In the genomic region with DNA sequence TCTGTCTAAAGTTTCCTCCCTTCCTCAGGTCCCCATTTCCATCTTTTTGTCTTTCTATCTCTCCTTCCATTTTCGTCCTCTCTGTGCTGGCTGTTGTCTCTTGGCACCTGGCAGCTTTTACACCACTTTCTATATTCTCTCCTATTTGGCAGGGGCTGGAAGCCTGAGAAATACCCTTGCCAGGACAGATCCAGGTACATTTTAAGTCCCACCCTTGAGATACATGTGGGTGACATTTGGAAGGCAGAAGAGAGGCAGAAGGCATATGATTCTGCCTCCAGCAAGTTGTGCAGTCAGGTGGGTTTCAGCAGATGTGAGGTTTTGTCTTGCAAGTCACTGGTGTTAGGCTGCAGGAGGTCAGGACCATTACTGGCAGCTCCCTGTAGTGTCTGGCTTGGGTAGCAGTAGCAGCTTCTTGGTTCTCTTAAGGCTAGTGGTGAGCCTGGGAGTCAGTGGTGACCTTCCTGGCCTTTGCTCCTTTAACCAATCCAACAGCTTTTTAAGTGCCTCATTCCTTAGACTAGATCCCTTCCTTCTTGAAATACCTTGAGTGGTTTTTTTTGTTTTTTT, we compare ENCODE assay signal across 21 cellular contexts.
"Had no signal": no experiment of that assay in that cellular context is flagged by ENCODE, and none has a peak within 500 bp of the region (broad histone marks: within the 10 kb centered on the region; RNA-seq: fewer than 3 reads in every experiment).

No MANE protein-coding gene starts in this region.

- H3K27me3 ChIP-seq: hepatocyte, ovary, tibial nerve, uterus had no signal

- H3K27me3 Mint-ChIP-seq: activated naive CD4-positive, alpha-beta T cell treated with anti-CD3 and anti-CD28 coated beads, Interleukin-2, amount 50 U/mL, for 24 hours had no signal

- H3K9me3 ChIP-seq: adrenal gland, ovary, psoas muscle, SK-N-SH, tibial nerve, uterus had no signal

- H3K4me3 Mint-ChIP-seq: activated CD8-positive, alpha-beta T cell treated with anti-CD3 and anti-CD28 coated beads, Interleukin-2, amount 10 ng/mL, durations not matched to agents 7 days and 5 days; activated naive CD4-positive, alpha-beta T cell treated with anti-CD3 and anti-CD28 coated beads, Interleukin-2, amount 50 U/mL, for 24 hours; natural killer cell treated with Interleukin-12 subunit alpha and Interleukin-12 subunit beta and Interleukin-15 and Interleukin-18, amount 100 ng/mL, for 72 hours; stimulated activated naive CD8-positive, alpha-beta T cell treated with anti-CD3 and anti-CD28 coated beads, Interleukin-15, Interleukin-2, amounts not matched to agents 100 ng/mL and 50 ng/mL, for 24 hours had no signal

- H3K27ac Mint-ChIP-seq: activated CD8-positive, alpha-beta T cell treated with anti-CD3 and anti-CD28 coated beads, Interleukin-2, amount 10 ng/mL, durations not matched to agents 7 days and 5 days; activated naive CD4-positive, alpha-beta T cell treated with anti-CD3 and anti-CD28 coated beads, Interleukin-2, amount 50 U/mL, for 24 hours; natural killer cell treated with Interleukin-12 subunit alpha and Interleukin-12 subunit beta and Interleukin-15 and Interleukin-18, amount 100 ng/mL, for 72 hours; stimulated activated naive CD8-positive, alpha-beta T cell treated with anti-CD3 and anti-CD28 coated beads, Interleukin-15, Interleukin-2, amounts not matched to agents 100 ng/mL and 50 ng/mL, for 24 hours had no signal

- H3K36me3 Mint-ChIP-seq: activated naive CD4-positive, alpha-beta T cell treated with anti-CD3 and anti-CD28 coated beads, Interleukin-2, amount 50 U/mL, for 24 hours; natural killer cell treated with Interleukin-12 subunit alpha and Interleukin-12 subunit beta and Interleukin-15 and Interleukin-18, amount 100 ng/mL, for 72 hours had no signal

- H3K27ac ChIP-seq: adrenal gland, foreskin keratinocyte, hepatocyte, ovary, psoas muscle, tibial nerve, uterus had no signal

- DNase-seq: activated CD4-positive, alpha-beta T cell treated with anti-CD3 and anti-CD28 coated beads for 1 hour; activated CD4-positive, alpha-beta T cell treated with anti-CD3 and anti-CD28 coated beads, Interleukin-2, amount 50 U/mL, for 1 hour; activated CD8-positive, alpha-beta T cell treated with anti-CD3 and anti-CD28 coated beads, Interleukin-2, amount 10 ng/mL, durations not matched to agents 7 days and 5 days; activated gamma-delta T cell; activated T-cell treated with anti-CD3 and anti-CD28 coated beads, Interleukin-2, amount 50 U/mL, for 48 hours; effector CD4-positive, alpha-beta T cell; erythroblast; foreskin keratinocyte; left ventricle myocardium superior; ovary; psoas muscle; right cardiac atrium; SK-N-SH; stimulated activated CD4-positive, alpha-beta T cell treated with anti-CD3 and anti-CD28 coated beads, Interleukin-4, amount 100 ng/mL, for 4 hours; uterus had no signal

- H3K36me3 ChIP-seq: adrenal gland, ovary, tibial nerve, uterus had no signal

- H3K9me3 Mint-ChIP-seq: activated naive CD4-positive, alpha-beta T cell treated with anti-CD3 and anti-CD28 coated beads, Interleukin-2, amount 50 U/mL, for 24 hours; natural killer cell treated with Interleukin-12 subunit alpha and Interleukin-12 subunit beta and Interleukin-15 and Interleukin-18, amount 100 ng/mL, for 72 hours; stimulated activated naive CD8-positive, alpha-beta T cell treated with anti-CD3 and anti-CD28 coated beads, Interleukin-15, Interleukin-2, amounts not matched to agents 100 ng/mL and 50 ng/mL, for 24 hours had no signal

- ATAC-seq: activated CD8-positive, alpha-beta T cell treated with anti-CD3 and anti-CD28 coated beads, Interleukin-2, amount 10 ng/mL, durations not matched to agents 7 days and 5 days; foreskin keratinocyte; left ventricle myocardium superior; natural killer cell treated with Interleukin-12 subunit alpha and Interleukin-12 subunit beta and Interleukin-15 and Interleukin-18, amount 100 ng/mL, for 72 hours; psoas muscle; right cardiac atrium had no signal

- H3K9ac ChIP-seq: SK-N-SH had no signal

- H3K4me1 ChIP-seq: adrenal gland, foreskin keratinocyte, psoas muscle, tibial nerve, uterus had no signal

- H3K4me3 ChIP-seq: adrenal gland, hepatocyte, ovary, psoas muscle, tibial nerve, uterus had no signal

- H3K4me1 Mint-ChIP-seq: activated naive CD4-positive, alpha-beta T cell treated with anti-CD3 and anti-CD28 coated beads, Interleukin-2, amount 50 U/mL, for 24 hours had no signal
